Comparison of ENCODE assay signal across 9 cellular contexts in genomic region chr11:118914178-118914918, GRCh38. TPM values are rescaled to one million over a fixed set of nuclear protein-coding genes. Genes with fewer than 3 reads are reported as not detected.
DNase-seq lines count a peak whose midpoint lies in the region; ATAC-seq, FAIRE-seq and TF ChIP-seq lines count a peak whose summit lies in the region.
"Had no signal": no experiment of that assay in that cellular context is flagged by ENCODE, and none has a peak within 500 bp of the region (broad histone marks: within the 10 kb centered on the region; RNA-seq: fewer than 3 reads in every experiment).

No MANE protein-coding gene starts in this region.

- WGBS in spleen, 5 donors: 16 to 35% (median 23%) methylated on average over 10 to 15 of the region's 15 CpGs

- H3K4me1 Mint-ChIP-seq in activated T-helper 2 cell treated with anti-CD3 and anti-CD28 coated beads, Interferon-gamma antibody, Interleukin-2, Interleukin-4, amounts not matched to agents 10 μg/mL and 5 μg/mL and 100 μg/mL, durations not matched to agents 14 hours and 24 hours and 36 hours (ENCODE audit: low read depth): peaks cover 74% of the 10 kb centered on the region

- TF ChIP-seq POLR2A in NB4 (IDR thresholded peaks at IDR 0.05; ENCODE audit: extremely low read depth, insufficient read length): no peak
- TF ChIP-seq POLR2A in spleen (IDR thresholded peaks at IDR 0.05): no peak
- no peak for TF ChIP-seq POLR2A in GM12892 (IDR thresholded peaks at IDR 0.05; ENCODE audit: low read depth, low read length)

- H3K4me3 ChIP-seq in NB4 (ENCODE audit: low read depth, low read length): no peak overlapping the region
- H3K4me3 ChIP-seq in left ventricle myocardium inferior: peak overlapping the region; percentile 63
- peak overlapping the region in 5 of 8 donors; percentile 19 to 55 (median 23) for H3K4me3 ChIP-seq in spleen

- DNase-seq in COR-L47 (lab: John Stamatoyannopoulos, UW) (peak; percentile 59), NB4 (ENCODE audit: low read depth) (peak; percentile 43), left ventricle myocardium inferior (peak; percentile 46), spleen (peak; percentile 95), GM12892 (ENCODE audit: insufficient read length) (no peak), GF-D8 (lab: John Stamatoyannopoulos, UW) (no peak)
- peak; percentile 52 for DNase-seq in activated T-helper 2 cell treated with anti-CD3 and anti-CD28 coated beads, Interferon-gamma antibody, Interleukin-2, Interleukin-4, amounts not matched to agents 10 μg/mL and 5 μg/mL and 100 μg/mL, durations not matched to agents 14 hours and 24 hours and 36 hours (ENCODE audit: low spot score)

- H3K36me3 Mint-ChIP-seq in activated T-helper 2 cell treated with anti-CD3 and anti-CD28 coated beads, Interferon-gamma antibody, Interleukin-2, Interleukin-4, amounts not matched to agents 10 μg/mL and 5 μg/mL and 100 μg/mL, durations not matched to agents 14 hours and 24 hours and 36 hours (ENCODE audit: low read depth): peaks cover 12% of the 10 kb centered on the region

- TF ChIP-seq CTCF in NB4 (IDR thresholded peaks at IDR 0.05; ENCODE audit: low read depth, low read length) (no peak), left ventricle myocardium inferior (IDR thresholded peaks at IDR 0.05; ENCODE audit: borderline replicate concordance) (no peak), spleen (IDR thresholded peaks at IDR 0.05 in 8 of 11, conservative IDR thresholded peaks at IDR 0.05 in 3 of 11) (no peak)

- intact Hi-C loops in activated T-helper 2 cell treated with anti-CD3 and anti-CD28 coated beads, Interferon-gamma antibody, Interleukin-2, Interleukin-4, amounts not matched to agents 10 μg/mL and 5 μg/mL and 100 μg/mL, durations not matched to agents 14 hours and 24 hours and 36 hours (cut with micrococcal nuclease): no loop called here
- intact Hi-C loops in left ventricle myocardium inferior (cut with micrococcal nuclease) (no loop called here), spleen (cut with DNase I; ENCODE audit: low total_unique reads) (no loop called here)

- H3K27me3 ChIP-seq in left ventricle myocardium inferior (ENCODE audit: low read depth) (no peaks in the 10 kb centered on the region), spleen (replicated peaks in 1 of 7) (peaks cover 0 to 8% (median 0%) of the 10 kb centered on the region in 7 donors)

- H3K27me3 Mint-ChIP-seq in activated T-helper 2 cell treated with anti-CD3 and anti-CD28 coated beads, Interferon-gamma antibody, Interleukin-2, Interleukin-4, amounts not matched to agents 10 μg/mL and 5 μg/mL and 100 μg/mL, durations not matched to agents 14 hours and 24 hours and 36 hours (ENCODE audit: low read depth): no peaks in the 10 kb centered on the region

- H3K4me3 Mint-ChIP-seq in activated T-helper 2 cell treated with anti-CD3 and anti-CD28 coated beads, Interferon-gamma antibody, Interleukin-2, Interleukin-4, amounts not matched to agents 10 μg/mL and 5 μg/mL and 100 μg/mL, durations not matched to agents 14 hours and 24 hours and 36 hours (ENCODE audit: low read depth): peak overlapping the region; percentile 60

- H3K4me1 ChIP-seq in left ventricle myocardium inferior: peaks cover 98% of the 10 kb centered on the region
- peaks cover 87 to 100% (median 98%) of the 10 kb centered on the region in 6 donors for H3K4me1 ChIP-seq in spleen

- H3K27ac ChIP-seq in left ventricle myocardium inferior (replicated peaks): peak overlapping the region; percentile 96
- H3K27ac ChIP-seq in spleen: peak overlapping the region; percentile 84 to 98 (median 90)

- FAIRE-seq in GM12892 (lab: Jason Lieb, UNC): no peak
- FAIRE-seq: islet of Langerhans had no signal

- no peak for ATAC-seq in GM21528 (IDR thresholded peaks at IDR 0.05; ENCODE audit: low FRiP score, unreplicated experiment)

- no peaks in the 10 kb centered on the region for H3K36me3 ChIP-seq in left ventricle myocardium inferior
- H3K36me3 ChIP-seq in spleen: peaks cover 0 to 4% (median 0%) of the 10 kb centered on the region in 6 donors

- no peaks in the 10 kb centered on the region for H3K9me3 Mint-ChIP-seq in activated T-helper 2 cell treated with anti-CD3 and anti-CD28 coated beads, Interferon-gamma antibody, Interleukin-2, Interleukin-4, amounts not matched to agents 10 μg/mL and 5 μg/mL and 100 μg/mL, durations not matched to agents 14 hours and 24 hours and 36 hours

- H3K27ac Mint-ChIP-seq in activated T-helper 2 cell treated with anti-CD3 and anti-CD28 coated beads, Interferon-gamma antibody, Interleukin-2, Interleukin-4, amounts not matched to agents 10 μg/mL and 5 μg/mL and 100 μg/mL, durations not matched to agents 14 hours and 24 hours and 36 hours: peak overlapping the region; percentile 89

- H3K9me3 ChIP-seq in left ventricle myocardium inferior (replicated peaks) (no peaks in the 10 kb centered on the region), spleen (no peaks in the 10 kb centered on the region)

RNA-seq across cellular contexts. Expression of gene BCL9L, which starts 11.4 kb away (rescaled TPM):
- total RNA-seq in activated T-helper 2 cell treated with anti-CD3 and anti-CD28 coated beads, Interferon-gamma antibody, Interleukin-2, Interleukin-4, amounts not matched to agents 10 μg/mL and 5 μg/mL and 100 μg/mL, durations not matched to agents 14 hours and 24 hours and 36 hours: 21.9 and 23.7 TPM in 2 replicates
- total RNA-seq in left ventricle myocardium inferior (43.8 TPM), spleen (10 to 100 TPM; 19.8 to 58.0 (median 39.0) TPM)
- polyA plus RNA-seq in spleen: 10 to 100 TPM in 1 of 3 donors, 1 to 10 TPM in 2; 2.5 to 14.2 (median 2.6) TPM
- 3.1 TPM for polyA plus RNA-seq in GM12892 (2012; ENCODE audit: missing spikeins)

RNA-seq across cellular contexts. Expression of gene CXCR5, which starts 30.7 kb away (rescaled TPM):
- total RNA-seq in activated T-helper 2 cell treated with anti-CD3 and anti-CD28 coated beads, Interferon-gamma antibody, Interleukin-2, Interleukin-4, amounts not matched to agents 10 μg/mL and 5 μg/mL and 100 μg/mL, durations not matched to agents 14 hours and 24 hours and 36 hours: 7.5 and 8.1 TPM in 2 replicates
- total RNA-seq in left ventricle myocardium inferior (not detected), spleen (10 to 100 TPM; 25.0 to 66.6 (median 33.2) TPM)
- polyA plus RNA-seq in spleen: 10 to 100 TPM; 35.4 to 50.7 (median 39.6) TPM
- 2.1 TPM for polyA plus RNA-seq in GM12892 (2012; ENCODE audit: missing spikeins)

RNA-seq across cellular contexts. Expression of gene UPK2, which starts 41.8 kb away (rescaled TPM):
- 0.21 TPM in 1 of 2 replicates, not detected in the other for total RNA-seq in activated T-helper 2 cell treated with anti-CD3 and anti-CD28 coated beads, Interferon-gamma antibody, Interleukin-2, Interleukin-4, amounts not matched to agents 10 μg/mL and 5 μg/mL and 100 μg/mL, durations not matched to agents 14 hours and 24 hours and 36 hours
- total RNA-seq in left ventricle myocardium inferior: not detected
- total RNA-seq in spleen: not detected
- under 1 TPM in 2 of 3 donors, not detected in 1; 0.09 to 0.13 TPM for polyA plus RNA-seq in spleen
- polyA plus RNA-seq in GM12892 (2012; ENCODE audit: missing spikeins): 1.5 TPM

RNA-seq across cellular contexts. Expression of gene FOXR1, which starts 57.2 kb away (rescaled TPM):
- not detected in 2 replicates for total RNA-seq in activated T-helper 2 cell treated with anti-CD3 and anti-CD28 coated beads, Interferon-gamma antibody, Interleukin-2, Interleukin-4, amounts not matched to agents 10 μg/mL and 5 μg/mL and 100 μg/mL, durations not matched to agents 14 hours and 24 hours and 36 hours
- total RNA-seq in left ventricle myocardium inferior: not detected
- not detected for total RNA-seq in spleen
- polyA plus RNA-seq in spleen: not detected
- polyA plus RNA-seq in GM12892 (2012; ENCODE audit: missing spikeins): not detected

Comparison
In these comparisons a context has a peak if more than half of its experiments do, and no peak if none do; other contexts are left out.
1. DNase-seq: peak in COR-L47 (single experiment), NB4 (single experiment), activated T-helper 2 cell treated with anti-CD3 and anti-CD28 coated beads, Interferon-gamma antibody, Interleukin-2, Interleukin-4, amounts not matched to agents 10 μg/mL and 5 μg/mL and 100 μg/mL, durations not matched to agents 14 hours and 24 hours and 36 hours (single experiment), left ventricle myocardium inferior (single experiment) and spleen (single experiment); none in GM12892 (single experiment) and GF-D8 (single experiment).